7 cellular contexts compared by ENCODE assay signal in the genomic region with DNA sequence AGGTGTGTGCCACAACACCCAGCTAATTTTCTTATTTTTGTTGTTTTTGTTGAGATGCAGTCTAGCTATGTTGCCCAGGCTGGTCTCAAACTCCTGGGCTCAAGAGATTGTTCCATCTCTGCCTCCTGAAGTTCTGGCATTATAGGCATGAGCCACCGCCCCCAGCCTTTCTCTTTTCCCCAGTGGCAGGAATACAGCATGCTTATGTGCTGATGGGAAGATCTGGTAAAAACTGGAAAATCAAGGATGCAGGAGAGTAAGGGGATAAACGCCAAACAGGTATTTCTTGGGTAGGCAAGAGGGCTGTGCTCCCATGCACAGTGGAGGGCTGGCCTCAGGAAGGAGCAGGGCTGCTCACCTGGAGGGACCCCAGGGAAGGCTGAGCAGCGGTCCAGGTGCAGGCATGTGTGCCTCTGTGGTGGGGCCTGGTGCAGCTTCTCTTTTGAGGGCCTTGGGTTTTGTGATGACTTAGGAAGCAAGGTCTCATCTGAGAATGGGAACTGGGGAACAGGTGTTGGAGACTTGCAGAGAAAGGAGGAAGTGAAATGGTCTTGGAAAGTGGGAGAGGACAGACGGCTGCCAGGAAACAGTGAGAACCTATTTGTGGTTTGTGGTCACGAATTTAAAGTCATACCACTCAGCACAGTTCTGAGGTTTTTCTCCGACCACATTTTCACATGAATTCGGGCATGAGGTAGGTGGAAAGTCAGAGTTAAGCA.
DNase-seq lines count a peak whose midpoint lies in the region; ATAC-seq and TF ChIP-seq lines count a peak whose summit lies in the region.

No MANE protein-coding gene starts in this region.

- no peaks in the 10 kb centered on the region for H3K36me3 ChIP-seq in H7 (replicated peaks; ENCODE audit: control insufficient read depth, insufficient read depth, low read length)
- no peaks in the 10 kb centered on the region for H3K36me3 ChIP-seq in SK-N-SH (replicated peaks in 1 of 2; ENCODE audit: control insufficient read depth in 1 of 2, insufficient read depth in 2 of 2, low read length in 1 of 2)

- WGBS in SK-N-SH (ENCODE audit: low lambda C conversion rate): 74% methylated on average over 7 of the region's 7 CpGs

- peak overlapping the region; percentile 0 for H3K27ac Mint-ChIP-seq in chondrocyte (ENCODE audit: unreplicated experiment)

- peaks cover 8% of the 10 kb centered on the region for H3K27me3 Mint-ChIP-seq in chondrocyte (ENCODE audit: low read depth)

- no peak overlapping the region for H3K27ac ChIP-seq in SK-N-SH (ENCODE audit: low read depth in 2 of 2, low read length in 1 of 2)

- peaks cover 0 to 20% of the 10 kb centered on the region in 2 experiments; a peak in 1 of 4 replicates for H3K4me1 ChIP-seq in SK-N-SH (ENCODE audit: control insufficient read depth in 1 of 2, insufficient read depth in 2 of 2, low read depth in 1 of 2, low read length in 1 of 2)

- no peak for TF ChIP-seq EP300 in SK-N-SH (IDR thresholded peaks at IDR 0.05; ENCODE audit: borderline replicate concordance in 1 of 2, low read depth in 1 of 2, low read length in 1 of 2)

- H2AFZ ChIP-seq in SK-N-SH (ENCODE audit: low read depth): no peak overlapping the region

- no peaks in the 10 kb centered on the region for H3K9me3 ChIP-seq in SK-N-SH

- peak; percentile 98 for DNase-seq in MV-4-11 (lab: John Stamatoyannopoulos, UW)
- DNase-seq in chondrocyte (ENCODE audit: low spot score): no peak
- no peak for DNase-seq in H7
- DNase-seq in RKO (ENCODE audit: low spot score): no peak
- no peak for DNase-seq in SK-N-SH

- H3K27me3 ChIP-seq in H7 (ENCODE audit: control insufficient read depth, insufficient read depth, low read length) (no peaks in the 10 kb centered on the region), SK-N-SH (ENCODE audit: insufficient read depth) (no peaks in the 10 kb centered on the region)

- no peak overlapping the region for H3K4me2 ChIP-seq in SK-N-SH

- no peaks in the 10 kb centered on the region for H3F3A ChIP-seq in SK-N-SH (replicated peaks; ENCODE audit: insufficient read depth)

- no peak overlapping the region for H3K9ac ChIP-seq in SK-N-SH

- POLR2A ChIA-PET in SK-N-SH (lab: Yijun Ruan, JAX): no interaction called here

- H3K4me3 ChIP-seq in H7 (ENCODE audit: insufficient read depth, low read depth, low read length) (no peak overlapping the region), SK-N-SH (ENCODE audit: low read depth in 2 of 2, low read length in 1 of 2) (no peak overlapping the region)

- no peaks in the 10 kb centered on the region for H3K79me2 ChIP-seq in SK-N-SH (ENCODE audit: insufficient read depth)

- ATAC-seq in GM18861 (IDR thresholded peaks at IDR 0.05; ENCODE audit: unreplicated experiment): peak; percentile 46
- ATAC-seq in HG02588 (IDR thresholded peaks at IDR 0.05; ENCODE audit: unreplicated experiment): peak; percentile 89

- CTCF ChIA-PET in SK-N-SH (lab: Yijun Ruan, JAX): interaction anchor here (1.0 to 2.0 kb wide), 4 partner anchors 8 to 42 kb away, joined by 3 to 7 read pairs (median 6); no protein-coding TSS in a partner anchor

- peaks cover 2% of the 10 kb centered on the region for H3K36me3 Mint-ChIP-seq in chondrocyte (ENCODE audit: low read depth)

- peaks cover 5% of the 10 kb centered on the region for H3K9me3 Mint-ChIP-seq in chondrocyte (ENCODE audit: low read depth)

- no peaks in the 10 kb centered on the region for H4K20me1 ChIP-seq in SK-N-SH (ENCODE audit: insufficient read depth)

- peaks cover 14% of the 10 kb centered on the region for H3K4me1 Mint-ChIP-seq in chondrocyte (ENCODE audit: low read depth)

- TF ChIP-seq RAD21 in SK-N-SH (IDR thresholded peaks at IDR 0.05; ENCODE audit: low read length): no peak

- H3K4me3 Mint-ChIP-seq in chondrocyte (ENCODE audit: unreplicated experiment): no peak overlapping the region

- H3K9me2 ChIP-seq in SK-N-SH: no peaks in the 10 kb centered on the region

- TF ChIP-seq CTCF in chondrocyte (IDR thresholded peaks at IDR 0.05) (no peak), SK-N-SH (IDR thresholded peaks at IDR 0.05) (no peak)

TF ChIP-seq in SK-N-SH, 30 proteins besides CTCF, POLR2A, EP300 and RAD21:
- TF ChIP-seq SMC3 (IDR thresholded peaks at IDR 0.05; ENCODE audit: low read depth, low read length) (no peak), MXI1 (IDR thresholded peaks at IDR 0.05; ENCODE audit: low read depth, low read length) (no peak), FOXM1 (IDR thresholded peaks at IDR 0.05; ENCODE audit: low read depth) (no peak), CHD2 (IDR thresholded peaks at IDR 0.05; ENCODE audit: low read length, partially characterized antibody) (no peak), MEF2A (IDR thresholded peaks at IDR 0.05; ENCODE audit: borderline replicate concordance, low read depth) (no peak), RCOR1 (IDR thresholded peaks at IDR 0.05; ENCODE audit: low read length) (no peak), POLR2AphosphoS5 (IDR thresholded peaks at IDR 0.05; ENCODE audit: low read depth, low read length) (no peak), FOSL2 (IDR thresholded peaks at IDR 0.05; ENCODE audit: borderline replicate concordance, low read depth) (no peak), JUND (IDR thresholded peaks at IDR 0.05) (no peak), RXRA (IDR thresholded peaks at IDR 0.05; ENCODE audit: borderline replicate concordance, low read depth) (no peak), GABPA (IDR thresholded peaks at IDR 0.05; ENCODE audit: low read depth) (no peak), NFIC (IDR thresholded peaks at IDR 0.05; ENCODE audit: borderline replicate concordance) (no peak), TEAD4 (IDR thresholded peaks at IDR 0.05; ENCODE audit: borderline replicate concordance, insufficient read depth) (no peak)
- TF ChIP-seq, protein P1, sequence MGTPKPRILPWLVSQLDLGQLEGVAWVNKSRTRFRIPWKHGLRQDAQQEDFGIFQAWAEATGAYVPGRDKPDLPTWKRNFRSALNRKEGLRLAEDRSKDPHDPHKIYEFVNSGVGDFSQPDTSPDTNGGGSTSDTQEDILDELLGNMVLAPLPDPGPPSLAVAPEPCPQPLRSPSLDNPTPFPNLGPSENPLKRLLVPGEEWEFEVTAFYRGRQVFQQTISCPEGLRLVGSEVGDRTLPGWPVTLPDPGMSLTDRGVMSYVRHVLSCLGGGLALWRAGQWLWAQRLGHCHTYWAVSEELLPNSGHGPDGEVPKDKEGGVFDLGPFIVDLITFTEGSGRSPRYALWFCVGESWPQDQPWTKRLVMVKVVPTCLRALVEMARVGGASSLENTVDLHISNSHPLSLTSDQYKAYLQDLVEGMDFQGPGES (IDR thresholded peaks at IDR 0.05; ENCODE audit: low read depth, low read length): no peak
- TF ChIP-seq, protein P2, sequence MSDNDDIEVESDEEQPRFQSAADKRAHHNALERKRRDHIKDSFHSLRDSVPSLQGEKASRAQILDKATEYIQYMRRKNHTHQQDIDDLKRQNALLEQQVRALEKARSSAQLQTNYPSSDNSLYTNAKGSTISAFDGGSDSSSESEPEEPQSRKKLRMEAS (IDR thresholded peaks at IDR 0.05; ENCODE audit: low read depth): no peak
- TF ChIP-seq, protein P3, sequence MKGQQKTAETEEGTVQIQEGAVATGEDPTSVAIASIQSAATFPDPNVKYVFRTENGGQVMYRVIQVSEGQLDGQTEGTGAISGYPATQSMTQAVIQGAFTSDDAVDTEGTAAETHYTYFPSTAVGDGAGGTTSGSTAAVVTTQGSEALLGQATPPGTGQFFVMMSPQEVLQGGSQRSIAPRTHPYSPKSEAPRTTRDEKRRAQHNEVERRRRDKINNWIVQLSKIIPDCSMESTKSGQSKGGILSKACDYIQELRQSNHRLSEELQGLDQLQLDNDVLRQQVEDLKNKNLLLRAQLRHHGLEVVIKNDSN (IDR thresholded peaks at IDR 0.05; ENCODE audit: borderline replicate concordance, low read depth): no peak
TF ChIP-seq in SK-N-SH: peak in this region for 0.
